Comparison of ENCODE assay signal across 14 cellular contexts in the genomic region with DNA sequence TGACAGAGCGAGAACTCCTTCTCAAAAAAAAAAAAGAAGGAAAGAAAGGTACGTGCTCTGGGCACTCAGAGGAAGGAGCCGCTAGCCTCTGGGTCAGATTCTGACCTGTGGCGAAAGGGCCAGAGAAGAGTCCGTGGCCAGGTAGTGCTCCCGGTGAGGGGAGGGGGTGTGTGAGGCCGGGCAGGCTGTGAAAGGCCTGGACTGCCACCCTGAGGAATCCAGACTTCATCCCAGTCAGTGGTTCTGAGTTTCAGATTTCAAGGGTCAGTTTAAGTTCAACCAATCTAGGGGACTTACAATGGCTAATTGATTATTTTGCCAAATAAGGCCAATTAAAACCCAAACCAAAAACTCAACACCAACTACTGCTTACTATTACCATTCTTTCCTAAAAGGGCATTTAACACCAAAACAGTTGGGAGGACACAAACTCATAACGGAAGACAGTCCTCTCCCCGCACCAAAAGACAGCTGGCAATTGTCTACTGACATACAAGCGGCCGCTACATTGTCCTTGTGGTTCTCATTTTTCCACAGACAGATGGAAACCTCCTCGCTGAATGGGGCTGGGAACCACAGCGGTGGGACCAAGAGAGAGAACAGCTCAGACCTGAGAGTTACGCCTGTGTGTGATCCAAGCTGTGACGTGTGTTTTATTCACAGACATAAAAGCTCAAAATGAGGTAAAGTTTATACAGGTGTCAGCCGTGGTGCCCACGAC.
"Had no signal": no experiment of that assay in that cellular context is flagged by ENCODE, and none has a peak within 500 bp of the region (broad histone marks: within the 10 kb centered on the region; RNA-seq: fewer than 3 reads in every experiment).

No MANE protein-coding gene starts in this region.

- H3K27me3 Mint-ChIP-seq: naive thymus-derived CD4-positive, alpha-beta T cell; stimulated activated naive CD8-positive, alpha-beta T cell treated with anti-CD3 and anti-CD28 coated beads, Interleukin-15, amount 100 ng/mL, for 72 hours had no signal

- ATAC-seq: activated CD8-positive, alpha-beta T cell treated with anti-CD3 and anti-CD28 coated beads, Interleukin-2, amount 10 ng/mL, durations not matched to agents 7 days and 5 days; naive thymus-derived CD4-positive, alpha-beta T cell; stimulated activated naive CD8-positive, alpha-beta T cell treated with anti-CD3 and anti-CD28 coated beads, Interleukin-15, amount 100 ng/mL, for 72 hours; WTC11 had no signal

- H3K27ac Mint-ChIP-seq: activated CD8-positive, alpha-beta T cell treated with anti-CD3 and anti-CD28 coated beads, Interleukin-2, amount 10 ng/mL, durations not matched to agents 7 days and 5 days; naive thymus-derived CD4-positive, alpha-beta T cell; T-helper 1 cell treated with Interleukin-12 subunit alpha and Interleukin-12 subunit beta and Interleukin-4 antibody, amounts not matched to agents 30 μg/mL and 1 μg/mL, for 36 hours had no signal

- H3K4me3 ChIP-seq: colonic mucosa, testis had no signal

- H3K9me3 ChIP-seq: colonic mucosa, testis had no signal

- DNase-seq: activated CD4-positive, alpha-beta T cell treated with anti-CD3 and anti-CD28 coated beads for 48 hours; activated CD8-positive, alpha-beta memory T cell treated with anti-CD3 and anti-CD28 coated beads, Interleukin-2, amount 50 U/mL, for 48 hours; activated CD8-positive, alpha-beta T cell treated with anti-CD3 and anti-CD28 coated beads, Interleukin-2, amount 10 ng/mL, durations not matched to agents 7 days and 5 days; activated naive CD4-positive, alpha-beta T cell; aorta; colonic mucosa; effector CD4-positive, alpha-beta T cell; islet precursor cell; naive thymus-derived CD4-positive, alpha-beta T cell; stimulated activated CD4-positive, alpha-beta T cell treated with anti-CD3 and anti-CD28 coated beads, Interleukin-4, amount 100 ng/mL, for 24 hours; stimulated activated naive CD8-positive, alpha-beta T cell treated with anti-CD3 and anti-CD28 coated beads, Interleukin-15, amount 100 ng/mL, for 72 hours; testis had no signal

- H3K36me3 ChIP-seq: colonic mucosa had no signal

- H3K4me1 Mint-ChIP-seq: naive thymus-derived CD4-positive, alpha-beta T cell; stimulated activated naive CD8-positive, alpha-beta T cell treated with anti-CD3 and anti-CD28 coated beads, Interleukin-15, amount 100 ng/mL, for 72 hours; WTC11 had no signal

- H3K4me3 Mint-ChIP-seq: activated CD8-positive, alpha-beta T cell treated with anti-CD3 and anti-CD28 coated beads, Interleukin-2, amount 10 ng/mL, durations not matched to agents 7 days and 5 days; naive thymus-derived CD4-positive, alpha-beta T cell; stimulated activated naive CD8-positive, alpha-beta T cell treated with anti-CD3 and anti-CD28 coated beads, Interleukin-15, amount 100 ng/mL, for 72 hours; T-helper 1 cell treated with Interleukin-12 subunit alpha and Interleukin-12 subunit beta and Interleukin-4 antibody, amounts not matched to agents 30 μg/mL and 1 μg/mL, for 36 hours; WTC11 had no signal

- H3K27me3 ChIP-seq: colonic mucosa, testis had no signal

- H3K36me3 Mint-ChIP-seq: naive thymus-derived CD4-positive, alpha-beta T cell had no signal

- H3K9me3 Mint-ChIP-seq: naive thymus-derived CD4-positive, alpha-beta T cell; stimulated activated naive CD8-positive, alpha-beta T cell treated with anti-CD3 and anti-CD28 coated beads, Interleukin-15, amount 100 ng/mL, for 72 hours; T-helper 1 cell treated with Interleukin-12 subunit alpha and Interleukin-12 subunit beta and Interleukin-4 antibody, amounts not matched to agents 30 μg/mL and 1 μg/mL, for 36 hours; WTC11 had no signal

- H3K27ac ChIP-seq: colonic mucosa, testis had no signal

- H3K4me1 ChIP-seq: colonic mucosa, testis had no signal
